In the genomic region with DNA sequence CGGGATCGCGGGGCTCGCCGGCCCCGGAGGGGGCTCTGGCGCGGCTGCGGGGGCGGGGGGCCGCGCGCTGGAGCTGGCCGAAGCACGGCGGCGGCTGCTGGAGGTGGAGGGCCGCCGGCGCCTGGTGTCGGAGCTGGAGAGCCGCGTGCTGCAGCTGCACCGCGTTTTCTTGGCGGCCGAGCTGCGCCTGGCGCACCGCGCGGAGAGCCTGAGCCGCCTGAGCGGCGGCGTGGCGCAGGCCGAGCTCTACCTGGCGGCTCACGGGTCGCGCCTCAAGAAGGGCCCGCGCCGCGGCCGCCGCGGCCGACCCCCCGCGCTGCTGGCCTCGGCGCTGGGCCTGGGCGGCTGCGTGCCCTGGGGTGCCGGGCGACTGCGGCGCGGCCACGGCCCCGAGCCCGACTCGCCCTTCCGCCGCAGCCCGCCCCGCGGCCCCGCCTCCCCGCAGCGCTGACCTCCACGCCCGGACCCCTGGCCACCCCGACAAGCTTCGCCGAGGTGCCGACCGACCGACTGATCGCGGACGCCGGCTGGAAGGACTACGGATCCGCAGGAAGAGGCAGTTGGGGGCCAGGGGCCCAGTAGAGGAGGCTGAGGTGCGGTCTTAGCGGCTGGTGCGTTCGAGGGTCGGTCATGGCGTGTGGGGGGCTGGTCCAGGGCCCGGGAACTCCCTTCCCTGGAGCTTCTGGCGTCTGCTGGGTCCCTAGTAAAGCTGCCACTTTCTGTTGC, we compare ENCODE assay signal across 8 cellular contexts. TPM values are rescaled to one million over a fixed set of nuclear protein-coding genes. Genes with fewer than 3 reads are reported as not detected.
DNase-seq lines count a peak whose midpoint lies in the region; ATAC-seq and TF ChIP-seq lines count a peak whose summit lies in the region.

No MANE protein-coding gene starts in this region.

- peaks cover 47% of the 10 kb centered on the region for H3K27me3 Mint-ChIP-seq in CD8-positive, alpha-beta T cell (ENCODE audit: low read depth)
- peaks cover 56% of the 10 kb centered on the region for H3K27me3 Mint-ChIP-seq in activated CD4-positive, alpha-beta memory T cell treated with anti-CD3 and anti-CD28 coated beads, Interleukin-2, amount 10 ng/mL, durations not matched to agents 7 days and 5 days
- peaks cover 2% of the 10 kb centered on the region for H3K27me3 Mint-ChIP-seq in progenitor cell of endocrine pancreas

- intact Hi-C loops in CD8-positive, alpha-beta T cell (cut with DNase I, micrococcal nuclease), result no loop called here

- CTCF ChIA-PET in CD8-positive, alpha-beta T cell (lab: Charles Lee), result interaction anchor here (1.5 to 4.3 kb wide), 2 partner anchors 16 to 109 kb away, joined by 5 to 33 read pairs; a partner anchor contains a TSS
- CTCF ChIA-PET in activated CD4-positive, alpha-beta memory T cell treated with anti-CD3 and anti-CD28 coated beads, Interleukin-2, amount 10 ng/mL, durations not matched to agents 7 days and 5 days (lab: Charles Lee), result interaction anchor here (5.5 kb wide), 1 partner anchor 51 kb away, joined by 46 read pairs; no protein-coding TSS in a partner anchor

- H3K27ac Mint-ChIP-seq in CD8-positive, alpha-beta T cell, result no peak overlapping the region
- no peak overlapping the region for H3K27ac Mint-ChIP-seq in activated CD4-positive, alpha-beta memory T cell treated with anti-CD3 and anti-CD28 coated beads, Interleukin-2, amount 10 ng/mL, durations not matched to agents 7 days and 5 days
- peak overlapping the region; percentile 49 for H3K27ac Mint-ChIP-seq in progenitor cell of endocrine pancreas

- H3K9me3 Mint-ChIP-seq in CD8-positive, alpha-beta T cell, result no peaks in the 10 kb centered on the region
- no peaks in the 10 kb centered on the region for H3K9me3 Mint-ChIP-seq in activated CD4-positive, alpha-beta memory T cell treated with anti-CD3 and anti-CD28 coated beads, Interleukin-2, amount 10 ng/mL, durations not matched to agents 7 days and 5 days
- H3K9me3 Mint-ChIP-seq in progenitor cell of endocrine pancreas (ENCODE audit: low read depth), result no peaks in the 10 kb centered on the region

- TF ChIP-seq CTCF in CD8-positive, alpha-beta T cell (IDR thresholded peaks at IDR 0.05), result no peak
- TF ChIP-seq CTCF in fibroblast of pulmonary artery (IDR thresholded peaks at IDR 0.05; ENCODE audit: low read length, missing control alignments) (no peak), progenitor cell of endocrine pancreas (IDR thresholded peaks at IDR 0.05; ENCODE audit: unreplicated experiment) (no peak)

- peak in 2 of 7 experiments; percentile 28 to 54 for DNase-seq in CD8-positive, alpha-beta T cell
- DNase-seq in activated CD4-positive, alpha-beta memory T cell treated with anti-CD3 and anti-CD28 coated beads, Interleukin-2, amount 10 ng/mL, durations not matched to agents 7 days and 5 days, result peak; percentile 27
- DNase-seq in fibroblast of pulmonary artery (ENCODE audit: low read depth) (no peak), progenitor cell of endocrine pancreas (ENCODE audit: low spot score, unreplicated experiment) (peak; percentile 31), DMS153 treated with DMSO at 0.1 percent for 48 hours (lab: John Stamatoyannopoulos, UW; ENCODE audit: unreplicated experiment) (no peak), NCI-H2171 treated with DMSO at 0.1 percent for 48 hours (lab: John Stamatoyannopoulos, UW) (no peak), NAMALWA (ENCODE audit: low spot score) (no peak)

- peak overlapping the region; percentile 61 for H3K4me3 ChIP-seq in CD8-positive, alpha-beta T cell (ENCODE audit: low read depth, low read length)
- peak overlapping the region; percentile 71 for H3K4me3 ChIP-seq in fibroblast of pulmonary artery (replicated peaks; ENCODE audit: low read depth, low read length)

- no peaks in the 10 kb centered on the region for H3K9me3 ChIP-seq in CD8-positive, alpha-beta T cell (ENCODE audit: low read length)

- peaks cover 13% of the 10 kb centered on the region for H3K4me1 Mint-ChIP-seq in CD8-positive, alpha-beta T cell (ENCODE audit: low read depth)
- H3K4me1 Mint-ChIP-seq in activated CD4-positive, alpha-beta memory T cell treated with anti-CD3 and anti-CD28 coated beads, Interleukin-2, amount 10 ng/mL, durations not matched to agents 7 days and 5 days, result peaks cover 16% of the 10 kb centered on the region
- H3K4me1 Mint-ChIP-seq in progenitor cell of endocrine pancreas (ENCODE audit: low read depth), result peaks cover 42% of the 10 kb centered on the region

- no peaks in the 10 kb centered on the region for H3K36me3 Mint-ChIP-seq in CD8-positive, alpha-beta T cell
- no peaks in the 10 kb centered on the region for H3K36me3 Mint-ChIP-seq in activated CD4-positive, alpha-beta memory T cell treated with anti-CD3 and anti-CD28 coated beads, Interleukin-2, amount 10 ng/mL, durations not matched to agents 7 days and 5 days (ENCODE audit: low read depth)
- H3K36me3 Mint-ChIP-seq in progenitor cell of endocrine pancreas (ENCODE audit: insufficient read depth), result peaks cover 4% of the 10 kb centered on the region

- peaks cover 19% of the 10 kb centered on the region for H3K27me3 ChIP-seq in CD8-positive, alpha-beta T cell (ENCODE audit: insufficient read depth, low read length)

- H3K36me3 ChIP-seq in CD8-positive, alpha-beta T cell (ENCODE audit: insufficient read depth, low read length), result no peaks in the 10 kb centered on the region

- peaks cover 12% of the 10 kb centered on the region for H3K4me1 ChIP-seq in CD8-positive, alpha-beta T cell (ENCODE audit: insufficient read depth, low read length)

- POLR2A ChIA-PET in CD8-positive, alpha-beta T cell (lab: Charles Lee), result interaction anchor here (0.5 to 1.2 kb wide), 2 partner anchors 164 to 770 kb away, joined by 3 read pairs; no protein-coding TSS in a partner anchor
- POLR2A ChIA-PET in activated CD4-positive, alpha-beta memory T cell treated with anti-CD3 and anti-CD28 coated beads, Interleukin-2, amount 10 ng/mL, durations not matched to agents 7 days and 5 days (lab: Charles Lee), result interaction anchor here (0.7 to 1.0 kb wide), 3 partner anchors 158 to 205 kb away, joined by 3 to 4 read pairs (median 3); no protein-coding TSS in a partner anchor

- peak overlapping the region; percentile 78 for H3K4me3 Mint-ChIP-seq in CD8-positive, alpha-beta T cell
- H3K4me3 Mint-ChIP-seq in activated CD4-positive, alpha-beta memory T cell treated with anti-CD3 and anti-CD28 coated beads, Interleukin-2, amount 10 ng/mL, durations not matched to agents 7 days and 5 days, result peak overlapping the region; percentile 61
- peak overlapping the region; percentile 83 for H3K4me3 Mint-ChIP-seq in progenitor cell of endocrine pancreas (ENCODE audit: low read depth)

- ATAC-seq in CD8-positive, alpha-beta T cell, result peak; percentile 37
- ATAC-seq in HG02678 (IDR thresholded peaks at IDR 0.05; ENCODE audit: unreplicated experiment), result peak; percentile 17

- no peak overlapping the region for H3K27ac ChIP-seq in CD8-positive, alpha-beta T cell (ENCODE audit: low read depth, low read length)

RNA-seq across cellular contexts. Expression of a gene that starts 0.7 kb away (rescaled TPM):
- not detected for total RNA-seq in CD8-positive, alpha-beta T cell
- not detected for total RNA-seq in activated CD4-positive, alpha-beta memory T cell treated with anti-CD3 and anti-CD28 coated beads, Interleukin-2, amount 10 ng/mL, durations not matched to agents 7 days and 5 days
- total RNA-seq in progenitor cell of endocrine pancreas, result 48.8 and 49.3 TPM in 2 replicates

RNA-seq across cellular contexts. Expression of a gene that starts 18.5 kb away (rescaled TPM):
- total RNA-seq in CD8-positive, alpha-beta T cell, result not detected
- total RNA-seq in activated CD4-positive, alpha-beta memory T cell treated with anti-CD3 and anti-CD28 coated beads, Interleukin-2, amount 10 ng/mL, durations not matched to agents 7 days and 5 days, result not detected
- 5.1 and 5.7 TPM in 2 replicates for total RNA-seq in progenitor cell of endocrine pancreas

RNA-seq across cellular contexts. Expression of a gene that starts 33.9 kb away (rescaled TPM):
- 1 to 10 TPM in 1 of 2 experiments, under 1 TPM in 1; 0.92 to 1.3 TPM for total RNA-seq in CD8-positive, alpha-beta T cell
- total RNA-seq in activated CD4-positive, alpha-beta memory T cell treated with anti-CD3 and anti-CD28 coated beads, Interleukin-2, amount 10 ng/mL, durations not matched to agents 7 days and 5 days, result under 1 TPM in 1 of 2 experiments, not detected in 1; 0.13 TPM
- 22.2 and 26.1 TPM in 2 replicates for total RNA-seq in progenitor cell of endocrine pancreas

Comparison
In these comparisons a context has a peak if more than half of its experiments do, and no peak if none do; other contexts are left out.
1. DNase-seq: peak in activated CD4-positive, alpha-beta memory T cell treated with anti-CD3 and anti-CD28 coated beads, Interleukin-2, amount 10 ng/mL, durations not matched to agents 7 days and 5 days (single experiment) and progenitor cell of endocrine pancreas (single experiment); none in fibroblast of pulmonary artery (single experiment), DMS153 treated with DMSO at 0.1 percent for 48 hours (single experiment), NCI-H2171 treated with DMSO at 0.1 percent for 48 hours (single experiment) and NAMALWA (single experiment).
2. RNA of a gene that starts 0.7 kb away (total RNA-seq): 48.8 to 49.3 TPM in progenitor cell of endocrine pancreas; not detected in CD8-positive, alpha-beta T cell and not detected in activated CD4-positive, alpha-beta memory T cell treated with anti-CD3 and anti-CD28 coated beads, Interleukin-2, amount 10 ng/mL, durations not matched to agents 7 days and 5 days; every median in the first group is over 10 times any median in the second.
3. RNA of a gene that starts 33.9 kb away (total RNA-seq): 22.2 to 26.1 TPM in progenitor cell of endocrine pancreas; 0.92 to 1.3 TPM in CD8-positive, alpha-beta T cell and 0.13 TPM in activated CD4-positive, alpha-beta memory T cell treated with anti-CD3 and anti-CD28 coated beads, Interleukin-2, amount 10 ng/mL, durations not matched to agents 7 days and 5 days; every median in the first group is over 10 times any median in the second.
4. Peak in every context shown above with its lines, with median percentiles within 50 percentile points of each other: H3K4me3 Mint-ChIP-seq.